Comparison of ENCODE assay signal across 17 cellular contexts in genomic region chr14:49732896-49733295, GRCh38.
"Had no signal": no experiment of that assay in that cellular context is flagged by ENCODE, and none has a peak within 500 bp of the region (broad histone marks: within the 10 kb centered on the region; RNA-seq: fewer than 3 reads in every experiment).

No MANE protein-coding gene starts in this region.

- H3K27ac Mint-ChIP-seq: effector memory CD8-positive, alpha-beta T cell; natural killer cell treated with Interleukin-12 subunit alpha and Interleukin-12 subunit beta and Interleukin-15 and Interleukin-18, amount 100 ng/mL, for 72 hours; stimulated activated memory B cell treated with anti-CD40 and anti-IgM and Interleukin-4, amounts not matched to agents 10 μg/mL and 1 μg/mL and 100 μg/mL, for 72 hours; stimulated activated naive CD8-positive, alpha-beta T cell treated with anti-CD3 and anti-CD28 coated beads, Interleukin-15, Interleukin-2, amounts not matched to agents 100 ng/mL and 50 ng/mL, for 24 hours had no signal

- DNase-seq: effector memory CD8-positive, alpha-beta T cell; kidney glomerular epithelial cell; psoas muscle; spleen; stimulated activated CD4-positive, alpha-beta T cell treated with anti-CD3 and anti-CD28 coated beads, Interleukin-15, amount 100 ng/mL, for 24 hours; stimulated activated CD4-positive, alpha-beta T cell treated with anti-CD3 and anti-CD28 coated beads, Interleukin-1b, Interleukin-23, amount 100 ng/mL, for 48 hours; stimulated activated CD4-positive, alpha-beta T cell treated with anti-CD3 and anti-CD28 coated beads, Interleukin-4, amount 100 ng/mL, for 24 hours; trophoblast cell had no signal

- H3K9ac ChIP-seq: parathyroid adenoma had no signal

- H3K4me1 ChIP-seq: esophagus muscularis mucosa, gastroesophageal sphincter, parathyroid adenoma, psoas muscle, spleen had no signal

- H3K79me2 ChIP-seq: hepatocyte, parathyroid adenoma had no signal

- H3K9me3 ChIP-seq: esophagus muscularis mucosa, gastroesophageal sphincter, psoas muscle, spleen had no signal

- H3K27me3 Mint-ChIP-seq: effector memory CD8-positive, alpha-beta T cell; natural killer cell treated with Interleukin-12 subunit alpha and Interleukin-12 subunit beta and Interleukin-15 and Interleukin-18, amount 100 ng/mL, for 72 hours; stimulated activated memory B cell treated with anti-CD40 and anti-IgM and Interleukin-4, amounts not matched to agents 10 μg/mL and 1 μg/mL and 100 μg/mL, for 72 hours; stimulated activated naive CD8-positive, alpha-beta T cell treated with anti-CD3 and anti-CD28 coated beads, Interleukin-15, Interleukin-2, amounts not matched to agents 100 ng/mL and 50 ng/mL, for 24 hours had no signal

- H3K36me3 Mint-ChIP-seq: natural killer cell treated with Interleukin-12 subunit alpha and Interleukin-12 subunit beta and Interleukin-15 and Interleukin-18, amount 100 ng/mL, for 72 hours had no signal

- ATAC-seq: effector memory CD8-positive, alpha-beta T cell; gastroesophageal sphincter; natural killer cell treated with Interleukin-12 subunit alpha and Interleukin-12 subunit beta and Interleukin-15 and Interleukin-18, amount 100 ng/mL, for 72 hours; psoas muscle; sciatic nerve; stimulated activated memory B cell treated with anti-CD40 and anti-IgM and Interleukin-4, amounts not matched to agents 10 μg/mL and 1 μg/mL and 100 μg/mL, for 72 hours had no signal

- H3K27me3 ChIP-seq: esophagus muscularis mucosa, gastroesophageal sphincter, hepatocyte, spleen had no signal

- H3K4me2 ChIP-seq: hepatocyte had no signal

- H3K4me1 Mint-ChIP-seq: stimulated activated memory B cell treated with anti-CD40 and anti-IgM and Interleukin-4, amounts not matched to agents 10 μg/mL and 1 μg/mL and 100 μg/mL, for 72 hours had no signal

- H3K27ac ChIP-seq: epithelial cell of prostate, esophagus muscularis mucosa, gastroesophageal sphincter, hepatocyte, parathyroid adenoma, psoas muscle, spleen had no signal

- H2AFZ ChIP-seq: hepatocyte, parathyroid adenoma had no signal

- H3K4me3 ChIP-seq: esophagus muscularis mucosa, gastroesophageal sphincter, hepatocyte, psoas muscle, spleen had no signal

- H3K9me3 Mint-ChIP-seq: effector memory CD8-positive, alpha-beta T cell; natural killer cell treated with Interleukin-12 subunit alpha and Interleukin-12 subunit beta and Interleukin-15 and Interleukin-18, amount 100 ng/mL, for 72 hours; stimulated activated memory B cell treated with anti-CD40 and anti-IgM and Interleukin-4, amounts not matched to agents 10 μg/mL and 1 μg/mL and 100 μg/mL, for 72 hours; stimulated activated naive CD8-positive, alpha-beta T cell treated with anti-CD3 and anti-CD28 coated beads, Interleukin-15, Interleukin-2, amounts not matched to agents 100 ng/mL and 50 ng/mL, for 24 hours had no signal

- H3K4me3 Mint-ChIP-seq: effector memory CD8-positive, alpha-beta T cell; natural killer cell treated with Interleukin-12 subunit alpha and Interleukin-12 subunit beta and Interleukin-15 and Interleukin-18, amount 100 ng/mL, for 72 hours; stimulated activated memory B cell treated with anti-CD40 and anti-IgM and Interleukin-4, amounts not matched to agents 10 μg/mL and 1 μg/mL and 100 μg/mL, for 72 hours; stimulated activated naive CD8-positive, alpha-beta T cell treated with anti-CD3 and anti-CD28 coated beads, Interleukin-15, Interleukin-2, amounts not matched to agents 100 ng/mL and 50 ng/mL, for 24 hours had no signal
